In genomic region chr9:99601506-99601905, GRCh38 we compare ENCODE assay signal across 27 cellular contexts.
DNase-seq lines count a peak whose midpoint lies in the region; ATAC-seq, FAIRE-seq and TF ChIP-seq lines count a peak whose summit lies in the region.
"Had no signal": no experiment of that assay in that cellular context is flagged by ENCODE, and none has a peak within 500 bp of the region (broad histone marks: within the 10 kb centered on the region; RNA-seq: fewer than 3 reads in every experiment).

No MANE protein-coding gene starts in this region.

- no peaks in the 10 kb centered on the region for H3K36me3 Mint-ChIP-seq in type B pancreatic cell
- H3K36me3 Mint-ChIP-seq: activated naive CD8-positive, alpha-beta T cell; brain; memory B cell; naive thymus-derived CD8-positive, alpha-beta T cell; stimulated activated effector memory CD8-positive, alpha-beta T cell treated with anti-CD3 and anti-CD28 coated beads, Interleukin-12 subunit alpha, Interleukin-12 subunit beta, amount 100 ng/mL, for 72 hours had no signal

- DNase-seq in left ventricle myocardium inferior, result no peak
- no peak for DNase-seq in Right ventricle myocardium inferior (ENCODE audit: missing footprints)
- DNase-seq in amniotic epithelial cell (ENCODE audit: low read depth), result peak; percentile 8
- peak; percentile 14 for DNase-seq in hepatocyte (ENCODE audit: low spot score)
- peak; percentile 12 for DNase-seq in urothelium cell line (ENCODE audit: low spot score)
- no peak for DNase-seq in type B pancreatic cell (ENCODE audit: extremely low spot score, unreplicated experiment)
- DNase-seq in HuH-7 (ENCODE audit: low spot score), result no peak
- DNase-seq: activated CD4-positive, alpha-beta T cell treated with anti-CD3 and anti-CD28 coated beads for 4 hours; activated CD8-positive, alpha-beta memory T cell treated with anti-CD3 and anti-CD28 coated beads, Interleukin-2, amount 10 ng/mL, durations not matched to agents 7 days and 5 days; CD4-positive, alpha-beta T cell; DMS153; foreskin keratinocyte; GM23248; KBM-7; kidney; naive thymus-derived CD8-positive, alpha-beta T cell; NCI-H2029 treated with DMSO at 0.1 percent for 48 hours; NCI-H526; SIG-M5; T-helper 1 cell had no signal

- no peak overlapping the region for H3K4me2 ChIP-seq in hepatocyte

- no peaks in the 10 kb centered on the region for H3K27me3 Mint-ChIP-seq in type B pancreatic cell
- H3K27me3 Mint-ChIP-seq: brain, memory B cell had no signal

- H3K4me3 ChIP-seq in left ventricle myocardium inferior (no peak overlapping the region), hepatocyte (no peak overlapping the region)
- H3K4me3 ChIP-seq: GM23248 had no signal

- no peaks in the 10 kb centered on the region for H3K4me1 ChIP-seq in left ventricle myocardium inferior
- no peaks in the 10 kb centered on the region for H3K4me1 ChIP-seq in hepatocyte (ENCODE audit: insufficient read depth)
- H3K4me1 ChIP-seq: foreskin keratinocyte, parathyroid adenoma had no signal

- WGBS in hepatocyte (ENCODE audit: low lambda C conversion rate, missing lambda C conversion rate), result 61% methylated on average over 4 of the region's 4 CpGs

- H3K27ac ChIP-seq in left ventricle myocardium inferior (replicated peaks) (peak overlapping the region; percentile 50), hepatocyte (no peak overlapping the region)
- H3K27ac ChIP-seq: foreskin keratinocyte, GM23248, parathyroid adenoma had no signal

- FAIRE-seq in urothelium cell line (lab: Jason Lieb, UNC), result no peak
- FAIRE-seq: kidney had no signal

- no peaks in the 10 kb centered on the region for H3K36me3 ChIP-seq in left ventricle myocardium inferior
- H3K36me3 ChIP-seq in hepatocyte (replicated peaks; ENCODE audit: insufficient read depth, low read depth), result no peaks in the 10 kb centered on the region

- intact Hi-C loops in left ventricle myocardium inferior (cut with micrococcal nuclease) (no loop called here), Right ventricle myocardium inferior (cut with DNase I) (no loop called here)

- ATAC-seq in Right ventricle myocardium inferior (no peak), HG02938 (IDR thresholded peaks at IDR 0.05; ENCODE audit: unreplicated experiment) (no peak)
- ATAC-seq: activated CD8-positive, alpha-beta memory T cell treated with anti-CD3 and anti-CD28 coated beads, Interleukin-2, amount 10 ng/mL, durations not matched to agents 7 days and 5 days; foreskin keratinocyte; naive thymus-derived CD8-positive, alpha-beta T cell; stimulated activated effector memory CD8-positive, alpha-beta T cell treated with anti-CD3 and anti-CD28 coated beads, Interleukin-12 subunit alpha, Interleukin-12 subunit beta, amount 100 ng/mL, for 72 hours had no signal

- no peaks in the 10 kb centered on the region for H3K9me2 ChIP-seq in hepatocyte (replicated peaks; ENCODE audit: insufficient read depth)

- H3K79me2 ChIP-seq in hepatocyte, result no peaks in the 10 kb centered on the region
- H3K79me2 ChIP-seq: parathyroid adenoma had no signal

- no peaks in the 10 kb centered on the region for H3K9me3 Mint-ChIP-seq in type B pancreatic cell
- H3K9me3 Mint-ChIP-seq: activated T-helper 1 cell treated with anti-CD3 and anti-CD28 coated beads, Interleukin-12 subunit alpha, Interleukin-12 subunit beta, Interleukin-2, Interleukin-4 antibody, amounts not matched to agents 30 ng/mL and 10 ng/mL and 1 ng/mL, durations not matched to agents 14 hours and 24 hours and 36 hours; brain; CD4-positive, alpha-beta T cell; memory B cell; naive thymus-derived CD8-positive, alpha-beta T cell; stimulated activated effector memory CD8-positive, alpha-beta T cell treated with anti-CD3 and anti-CD28 coated beads, Interleukin-12 subunit alpha, Interleukin-12 subunit beta, amount 100 ng/mL, for 72 hours had no signal

- H3K27ac Mint-ChIP-seq in type B pancreatic cell, result no peak overlapping the region
- H3K27ac Mint-ChIP-seq: activated CD8-positive, alpha-beta memory T cell treated with anti-CD3 and anti-CD28 coated beads, Interleukin-2, amount 10 ng/mL, durations not matched to agents 7 days and 5 days; activated naive CD8-positive, alpha-beta T cell; activated T-helper 1 cell treated with anti-CD3 and anti-CD28 coated beads, Interleukin-12 subunit alpha, Interleukin-12 subunit beta, Interleukin-2, Interleukin-4 antibody, amounts not matched to agents 30 ng/mL and 10 ng/mL and 1 ng/mL, durations not matched to agents 14 hours and 24 hours and 36 hours; brain; CD4-positive, alpha-beta T cell; memory B cell; naive thymus-derived CD8-positive, alpha-beta T cell; stimulated activated effector memory CD8-positive, alpha-beta T cell treated with anti-CD3 and anti-CD28 coated beads, Interleukin-12 subunit alpha, Interleukin-12 subunit beta, amount 100 ng/mL, for 72 hours had no signal

- TF ChIP-seq CTCF in left ventricle myocardium inferior (IDR thresholded peaks at IDR 0.05; ENCODE audit: borderline replicate concordance) (no peak), hepatocyte (IDR thresholded peaks at IDR 0.05; ENCODE audit: poor library complexity) (no peak), type B pancreatic cell (conservative IDR thresholded peaks at IDR 0.05) (no peak)

- peaks cover 13% of the 10 kb centered on the region for H3K4me1 Mint-ChIP-seq in type B pancreatic cell (ENCODE audit: unreplicated experiment)
- H3K4me1 Mint-ChIP-seq: memory B cell; naive thymus-derived CD8-positive, alpha-beta T cell had no signal

- H3K9me3 ChIP-seq in left ventricle myocardium inferior (replicated peaks) (no peaks in the 10 kb centered on the region), hepatocyte (ENCODE audit: low read depth) (no peaks in the 10 kb centered on the region)

- H3K27me3 ChIP-seq in left ventricle myocardium inferior (ENCODE audit: low read depth), result no peaks in the 10 kb centered on the region
- no peaks in the 10 kb centered on the region for H3K27me3 ChIP-seq in hepatocyte

- H4K20me1 ChIP-seq in hepatocyte (ENCODE audit: insufficient read depth, poor library complexity, severe bottlenecking), result no peaks in the 10 kb centered on the region

- H2AFZ ChIP-seq in hepatocyte, result no peak overlapping the region
- H2AFZ ChIP-seq: GM23248, parathyroid adenoma had no signal

- H3K4me3 Mint-ChIP-seq in type B pancreatic cell, result no peak overlapping the region
- H3K4me3 Mint-ChIP-seq: activated CD8-positive, alpha-beta memory T cell treated with anti-CD3 and anti-CD28 coated beads, Interleukin-2, amount 10 ng/mL, durations not matched to agents 7 days and 5 days; activated naive CD8-positive, alpha-beta T cell; activated T-helper 1 cell treated with anti-CD3 and anti-CD28 coated beads, Interleukin-12 subunit alpha, Interleukin-12 subunit beta, Interleukin-2, Interleukin-4 antibody, amounts not matched to agents 30 ng/mL and 10 ng/mL and 1 ng/mL, durations not matched to agents 14 hours and 24 hours and 36 hours; brain; CD4-positive, alpha-beta T cell; memory B cell; naive thymus-derived CD8-positive, alpha-beta T cell; stimulated activated effector memory CD8-positive, alpha-beta T cell treated with anti-CD3 and anti-CD28 coated beads, Interleukin-12 subunit alpha, Interleukin-12 subunit beta, amount 100 ng/mL, for 72 hours had no signal

Comparison
In these comparisons a context has a peak if more than half of its experiments do, and no peak if none do; other contexts are left out.
1. DNase-seq: peak in amniotic epithelial cell (single experiment), hepatocyte (single experiment) and urothelium cell line (single experiment); none in left ventricle myocardium inferior (single experiment), Right ventricle myocardium inferior (single experiment), type B pancreatic cell (single experiment) and HuH-7 (single experiment).